In the genomic region with DNA sequence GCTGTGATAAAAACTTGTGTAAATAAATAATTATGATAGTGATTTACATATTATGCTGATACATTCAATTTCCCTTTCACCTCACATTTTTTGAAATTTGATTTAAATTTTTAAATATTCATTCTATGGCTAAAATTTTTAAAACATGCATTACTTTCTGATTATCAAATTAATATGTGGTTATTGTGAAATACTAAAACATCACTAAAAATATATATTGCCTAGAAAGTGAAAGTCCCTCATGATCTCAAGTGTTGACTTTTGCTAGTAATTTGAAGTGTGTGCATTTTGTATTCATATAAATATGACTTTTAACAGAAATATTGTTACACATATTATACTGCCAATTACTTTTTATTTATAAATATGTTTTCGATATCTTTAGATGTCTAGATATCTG, we compare ENCODE assay signal across 26 cellular contexts. TPM values are rescaled to one million over a fixed set of nuclear protein-coding genes. Genes with fewer than 3 reads are reported as not detected.
"Had no signal": no experiment of that assay in that cellular context is flagged by ENCODE, and none has a peak within 500 bp of the region (broad histone marks: within the 10 kb centered on the region; RNA-seq: fewer than 3 reads in every experiment).

No MANE protein-coding gene starts in this region.

- H3K4me2 ChIP-seq: SK-N-SH had no signal

- DNase-seq: KBM-7, MV-4-11, NCI-H1048, NCI-H1105, NCI-H1417, NCI-H146, NCI-H1694 treated with DMSO at 0.1 percent for 48 hours, NCI-H1930, NCI-H2081, NCI-H2107, NCI-H2227 treated with DMSO at 0.1 percent for 48 hours, NCI-H524, NCI-H526 treated with DMSO at 0.1 percent for 48 hours, NCI-H774, SHP77, SK-N-SH, SW 1271, T-cell had no signal

- H3K27ac ChIP-seq: RWPE1 had no signal

- H3K27ac Mint-ChIP-seq: IgD-negative memory B cell, T-cell had no signal

- FAIRE-seq: HepG2 had no signal

- H3K9me3 Mint-ChIP-seq: IgD-negative memory B cell, T-cell had no signal

- H3K4me1 Mint-ChIP-seq: T-cell had no signal

- H3K9ac ChIP-seq: SK-N-SH had no signal

- H3K9me3 ChIP-seq: SK-N-SH had no signal

- H3K27me3 Mint-ChIP-seq: T-cell had no signal

- H3K4me3 Mint-ChIP-seq: IgD-negative memory B cell, T-cell had no signal

- H3K36me3 Mint-ChIP-seq: IgD-negative memory B cell, T-cell had no signal

- ATAC-seq: HepG2, T-cell had no signal

RNA-seq across cellular contexts. Expression of a gene that starts 3.1 kb away (rescaled TPM):
- total RNA-seq: HepG2, HT1080, LHCN-M2, MCF 10A, NCI-H460, SK-MEL-5, T-cell had no signal
- polyA plus RNA-seq: HepG2, IgD-negative memory B cell, SK-N-SH had no signal
